8 cellular contexts compared by ENCODE assay signal in genomic region chr2:150485871-150486538, GRCh38. TPM values are rescaled to one million over a fixed set of nuclear protein-coding genes. Genes with fewer than 3 reads are reported as not detected.
DNase-seq lines count a peak whose midpoint lies in the region; ATAC-seq and TF ChIP-seq lines count a peak whose summit lies in the region.

No MANE protein-coding gene starts in this region.

- H3K18ac ChIP-seq in neuronal stem cell (ENCODE audit: low read length) = peak overlapping the region; percentile 97

- H3K4ac ChIP-seq in neuronal stem cell (ENCODE audit: low read length) = peak overlapping the region; percentile 56

- WGBS in neuronal stem cell (ENCODE audit: extremely low coverage in 2 of 2, insufficient read length in 2 of 2, insufficient replicate concordance in 1 of 2), 2 donors = no CpG with 5 or more reads among the region's 62 CpGs

- H3K9me3 ChIP-seq in neuronal stem cell (replicated peaks in 1 of 2; ENCODE audit: control insufficient read depth in 2 of 2, insufficient read depth in 1 of 2, low read depth in 1 of 2, low read length in 2 of 2) = peaks cover 0 to 5% of the 10 kb centered on the region in 2 donors

- no peak overlapping the region for H4K91ac ChIP-seq in neuronal stem cell (ENCODE audit: low read depth, low read length, poor library complexity)

- H3K79me1 ChIP-seq in neuronal stem cell (ENCODE audit: low read depth, low read length) = peaks cover 3% of the 10 kb centered on the region

- H4K8ac ChIP-seq in neuronal stem cell (ENCODE audit: low read depth, low read length) = no peak overlapping the region

- H3K36me3 ChIP-seq in BJ (ENCODE audit: control insufficient read depth, insufficient read depth, low read length) (peaks cover 16% of the 10 kb centered on the region), neuronal stem cell (replicated peaks in 1 of 2; ENCODE audit: control insufficient read depth in 2 of 2, insufficient read depth in 2 of 2, low read length in 2 of 2) (peaks cover 0 to 36% of the 10 kb centered on the region in 2 donors)

- peak overlapping the region; percentile 96 for H2AFZ ChIP-seq in neuronal stem cell (ENCODE audit: low read length)

- H3K4me2 ChIP-seq in neuronal stem cell (ENCODE audit: insufficient read depth, low read length, poor library complexity, severe bottlenecking) = peak overlapping the region; percentile 99

- peak overlapping the region; percentile 98 for H3K4me3 ChIP-seq in BJ (ENCODE audit: low read depth, low read length)
- H3K4me3 ChIP-seq in foreskin fibroblast (ENCODE audit: low read depth in 1 of 2, low read length in 2 of 2) = peak overlapping the region; percentile 95 to 98
- H3K4me3 ChIP-seq in neuronal stem cell (ENCODE audit: low read length in 2 of 2) = peak overlapping the region; percentile 76 to 97

- peak overlapping the region; percentile 65 for H3K14ac ChIP-seq in neuronal stem cell (ENCODE audit: low read length)

- DNase-seq in BJ (ENCODE audit: low read depth) (no peak), HuH-7.5 (ENCODE audit: low spot score) (peak; percentile 49), T1000 (lab: John Stamatoyannopoulos, UW) (peak; percentile 74), foreskin fibroblast (peak; percentile 74 to 92), neuronal stem cell (ENCODE audit: low spot score) (peak; percentile 48), epidermal melanocyte (ENCODE audit: insufficient read length, low spot score) (no peak), medulla oblongata (ENCODE audit: extremely low spot score) (no peak)

- H3K23ac ChIP-seq in neuronal stem cell (ENCODE audit: low read depth, low read length, poor library complexity) = no peak overlapping the region

- no peak overlapping the region for H3K27ac ChIP-seq in neuronal stem cell (replicated peaks; ENCODE audit: low read length)

- peak overlapping the region; percentile 40 for H2BK120ac ChIP-seq in neuronal stem cell (ENCODE audit: low read depth, low read length)

- H3K27me3 ChIP-seq in BJ (ENCODE audit: control insufficient read depth, insufficient read depth, low read length) (no peaks in the 10 kb centered on the region), neuronal stem cell (ENCODE audit: control insufficient read depth in 3 of 3, insufficient read depth in 3 of 3, low read depth in 1 of 3, low read length in 3 of 3) (no peaks in the 10 kb centered on the region)

- CTCF ChIA-PET in BJ (lab: Yijun Ruan, JAX) = no interaction called here

- no peak for TF ChIP-seq CTCF in BJ (IDR thresholded peaks at IDR 0.05; ENCODE audit: insufficient read depth, low read depth, low read length)
- no peak for TF ChIP-seq CTCF in foreskin fibroblast (IDR thresholded peaks at IDR 0.05; ENCODE audit: low read depth, low read length)

- H2BK15ac ChIP-seq in neuronal stem cell (ENCODE audit: low read length) = no peak overlapping the region

- H2AK5ac ChIP-seq in neuronal stem cell (ENCODE audit: low read depth, low read length) = peak overlapping the region; percentile 40

- H2BK5ac ChIP-seq in neuronal stem cell (ENCODE audit: low read length) = no peak overlapping the region

- peak overlapping the region; percentile 95 for H3K9ac ChIP-seq in neuronal stem cell (ENCODE audit: low read depth, low read length, poor library complexity)

- H3K4me1 ChIP-seq in neuronal stem cell (ENCODE audit: control insufficient read depth in 2 of 2, insufficient read depth in 1 of 2, low read depth in 1 of 2, low read length in 2 of 2) = peaks cover 10 to 12% of the 10 kb centered on the region in 2 donors

- ATAC-seq in GM18907 (IDR thresholded peaks at IDR 0.05; ENCODE audit: unreplicated experiment) = no peak

- H2BK12ac ChIP-seq in neuronal stem cell (ENCODE audit: low read length) = no peak overlapping the region

- POLR2A ChIA-PET in BJ (lab: Charles Lee) = interaction anchor here (0.6 to 2.1 kb wide), 4 partner anchors 110 to 841 kb away, joined by 4 to 12 read pairs (median 5); no protein-coding TSS in a partner anchor

RNA-seq across cellular contexts. Expression of gene RND3, which starts 1.5 kb away (rescaled TPM):
- polyA plus RNA-seq in BJ (2011; rRNA removed) = 255 and 497 TPM in 2 replicates
- 245 and 381 TPM in 2 replicates for polyA minus RNA-seq in BJ (2011; rRNA and poly(A)+ RNA removed)
- 15.7 TPM for polyA plus RNA-seq in neuronal stem cell (2013, experiment 1 of 2)
- 15.5 TPM for polyA plus RNA-seq in neuronal stem cell (2013, experiment 2 of 2)

Comparison
In these comparisons a context has a peak if more than half of its experiments do, and no peak if none do; other contexts are left out.
1. DNase-seq: peak in HuH-7.5 (single experiment), T1000 (single experiment), foreskin fibroblast (2 of 2) and neuronal stem cell (single experiment); none in BJ (single experiment), epidermal melanocyte (single experiment) and medulla oblongata (single experiment).
2. Peak in every context shown above with its lines, with median percentiles within 50 percentile points of each other: H3K4me3 ChIP-seq.